ENCODE assay signal across 8 cellular contexts in the genomic region with DNA sequence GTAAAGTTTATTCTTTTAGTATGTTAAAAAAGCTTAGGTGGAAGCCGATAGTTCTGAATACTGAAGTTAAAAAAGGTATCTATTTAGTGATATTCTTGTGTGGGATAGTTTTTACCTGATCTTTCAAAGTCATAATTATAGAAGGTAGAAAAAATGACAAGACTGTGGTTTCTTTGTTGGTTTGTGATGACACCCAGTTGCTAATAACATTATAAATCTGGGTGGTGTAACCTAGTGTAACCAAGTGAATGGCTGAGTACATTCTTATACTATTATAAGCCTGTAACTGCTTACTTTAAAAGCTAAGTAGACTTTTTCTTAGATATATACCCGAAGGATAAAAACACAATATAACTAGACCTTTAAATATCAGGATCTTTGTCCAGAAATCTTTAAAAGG. TPM values are rescaled to one million over a fixed set of nuclear protein-coding genes. Genes with fewer than 3 reads are reported as not detected.
DNase-seq lines count a peak whose midpoint lies in the region; ATAC-seq and TF ChIP-seq lines count a peak whose summit lies in the region.

No MANE protein-coding gene starts in this region.

- H3K79me1 ChIP-seq in mesenchymal stem cell (replicated peaks; ENCODE audit: low read length, poor library complexity, severe bottlenecking) = peaks cover 6% of the 10 kb centered on the region

- no peak overlapping the region for H3K4me2 ChIP-seq in mesenchymal stem cell (ENCODE audit: low read length, poor library complexity, severe bottlenecking)

- H4K8ac ChIP-seq in mesenchymal stem cell (ENCODE audit: low read length) = no peak overlapping the region

- no peak overlapping the region for H2AK5ac ChIP-seq in mesenchymal stem cell (ENCODE audit: low read length, severe bottlenecking)

- H3K27ac ChIP-seq in mesenchymal stem cell (ENCODE audit: low read length, poor library complexity, severe bottlenecking) = no peak overlapping the region

- H3K9me3 ChIP-seq in mesenchymal stem cell (ENCODE audit: control insufficient read depth, low read length) = no peaks in the 10 kb centered on the region

- peaks cover 2% of the 10 kb centered on the region for H3K4me1 ChIP-seq in mesenchymal stem cell (ENCODE audit: control insufficient read depth, insufficient read depth, low read depth, low read length)

- no peak overlapping the region for H2AFZ ChIP-seq in mesenchymal stem cell (ENCODE audit: low read depth, low read length)

- H3K14ac ChIP-seq in mesenchymal stem cell (ENCODE audit: low read length in 2 of 2) = no peak overlapping the region

- 29% methylated on average over 1 of the region's 2 CpGs for WGBS in mesenchymal stem cell

- H3K4me3 ChIP-seq in astrocyte of the spinal cord (ENCODE audit: low read depth, low read length) (peak overlapping the region; percentile 90), mesenchymal stem cell (ENCODE audit: insufficient read depth in 1 of 2, low read depth in 1 of 2, low read length in 2 of 2) (peak overlapping the region in 1 of 2 experiments; percentile 88)

- DNase-seq in AML-193 (lab: John Stamatoyannopoulos, UW) = peak; percentile 25 to 29
- peak; percentile 33 for DNase-seq in KBM-7
- peak; percentile 53 for DNase-seq in astrocyte of the spinal cord (ENCODE audit: low read depth, low spot score)
- peak; percentile 58 for DNase-seq in mesenchymal stem cell
- no peak for DNase-seq in CD1c-positive myeloid dendritic cell (ENCODE audit: extremely low spot score)
- no peak for DNase-seq in NCI-H510A (lab: John Stamatoyannopoulos, UW)

- no peak overlapping the region for H2BK5ac ChIP-seq in mesenchymal stem cell (ENCODE audit: low read depth, low read length, poor library complexity, severe bottlenecking)

- H3K27me3 ChIP-seq in mesenchymal stem cell (ENCODE audit: control insufficient read depth in 1 of 2, insufficient read depth in 1 of 2, low read length in 2 of 2) = no peaks in the 10 kb centered on the region

- H3K23ac ChIP-seq in mesenchymal stem cell (ENCODE audit: low read length in 2 of 2) = no peak overlapping the region

- no peak overlapping the region for H4K91ac ChIP-seq in mesenchymal stem cell (ENCODE audit: low read length)

- no peak overlapping the region for H2BK120ac ChIP-seq in mesenchymal stem cell (ENCODE audit: low read depth, low read length)

- H2BK12ac ChIP-seq in mesenchymal stem cell (ENCODE audit: low read length in 2 of 2) = no peak overlapping the region

- no peak overlapping the region for H3K4ac ChIP-seq in mesenchymal stem cell (ENCODE audit: low read depth in 1 of 2, low read length in 2 of 2)

- no peak for TF ChIP-seq CTCF in astrocyte of the spinal cord (IDR thresholded peaks at IDR 0.05; ENCODE audit: low read depth, low read length)

- ATAC-seq in GM21717 (IDR thresholded peaks at IDR 0.05; ENCODE audit: unreplicated experiment) (no peak), HG03571 (IDR thresholded peaks at IDR 0.05; ENCODE audit: unreplicated experiment) (no peak)

- no peak overlapping the region for H2BK15ac ChIP-seq in mesenchymal stem cell (ENCODE audit: low read depth, poor library complexity, severe bottlenecking)

- no peak overlapping the region for H3K18ac ChIP-seq in mesenchymal stem cell (ENCODE audit: low read depth in 1 of 2, low read length in 2 of 2)

- H3K36me3 ChIP-seq in mesenchymal stem cell (ENCODE audit: control insufficient read depth in 1 of 2, insufficient read depth in 2 of 2, low read depth in 1 of 2, low read length in 2 of 2) = peaks cover 0 to 8% of the 10 kb centered on the region in 2 experiments

- peak overlapping the region; percentile 94 for H3K9ac ChIP-seq in mesenchymal stem cell (ENCODE audit: low read length)

- in situ Hi-C loops in KBM-7 (cut with MboI; ENCODE audit: low pct_unique_long_range_greater_than_20kb, low sequenced_read_pairs) (no loop called here), astrocyte of the spinal cord (cut with HindIII; ENCODE audit: low sequenced_read_pairs) (no loop called here)

RNA-seq across cellular contexts. Expression of gene CDK13, which starts 2.3 kb away (rescaled TPM):
- 22.4 TPM for polyA plus RNA-seq in mesenchymal stem cell (2013, experiment 1 of 2)
- 21.1 TPM for polyA plus RNA-seq in mesenchymal stem cell (2013, experiment 2 of 2)

Comparison
In these comparisons a context has a peak if more than half of its experiments do, and no peak if none do; other contexts are left out.
1. DNase-seq: peak in AML-193 (2 of 2), KBM-7 (single experiment), astrocyte of the spinal cord (single experiment) and mesenchymal stem cell (single experiment); none in CD1c-positive myeloid dendritic cell (single experiment) and NCI-H510A (single experiment).